8 cellular contexts compared by ENCODE assay signal in the genomic region with DNA sequence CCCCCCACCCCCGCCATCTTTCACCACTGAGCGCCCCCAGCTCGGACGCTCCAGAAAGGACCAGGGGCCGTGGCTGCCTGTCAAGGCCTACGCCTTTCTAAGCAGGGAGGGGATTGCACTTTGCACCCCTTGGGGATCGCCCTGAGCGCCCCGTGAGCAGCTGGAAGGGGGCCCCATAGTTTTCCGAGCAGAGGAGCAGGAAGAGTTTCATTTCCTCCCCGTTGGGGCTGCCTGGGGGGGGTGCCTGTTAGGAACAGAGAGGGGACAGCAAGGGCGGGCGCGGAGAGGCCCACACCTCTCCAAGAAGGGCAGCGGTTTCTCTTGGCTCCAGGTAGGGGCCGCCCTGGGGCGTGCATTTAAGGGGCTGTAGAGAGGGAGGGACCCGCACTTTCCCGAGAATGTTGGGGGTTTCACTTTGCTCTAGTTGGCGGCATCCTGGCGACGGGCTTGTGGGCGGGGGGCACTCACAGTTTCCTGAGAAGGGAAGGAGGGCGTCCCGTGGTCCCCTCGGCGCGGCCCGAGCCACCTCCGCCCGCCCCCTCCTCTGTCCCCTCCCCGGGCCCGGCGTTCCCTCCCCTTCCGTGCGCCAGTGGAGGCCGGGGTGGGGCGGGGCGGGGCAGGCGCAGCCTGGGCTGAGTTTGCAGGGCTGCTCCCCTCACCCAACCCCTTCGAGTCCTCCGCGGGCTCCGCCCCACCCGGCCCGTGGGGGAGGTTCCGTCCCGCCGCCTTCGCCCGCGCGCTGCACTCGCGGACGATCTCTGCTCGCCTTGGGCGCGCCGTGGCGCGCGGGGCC.
DNase-seq lines count a peak whose midpoint lies in the region; ATAC-seq and TF ChIP-seq lines count a peak whose summit lies in the region.

No MANE protein-coding gene starts in this region.

- 0% methylated on average over 6 to 14 of the region's 63 CpGs for WGBS in transverse colon (ENCODE audit: low coverage in 1 of 2), 2 donors

- no peak for TF ChIP-seq CTCF in Calu3 (IDR thresholded peaks at IDR 0.05; ENCODE audit: unreplicated experiment)
- TF ChIP-seq CTCF in KMS-11 (conservative IDR thresholded peaks at IDR 0.05; ENCODE audit: low read depth, low read length): no peak
- TF ChIP-seq CTCF in foreskin keratinocyte (conservative IDR thresholded peaks at IDR 0.05): no peak
- TF ChIP-seq CTCF in osteocyte (IDR thresholded peaks at IDR 0.05): no peak
- no peak for TF ChIP-seq CTCF in transverse colon (IDR thresholded peaks at IDR 0.05)

- H3K4me1 ChIP-seq in KMS-11 (ENCODE audit: low read depth, poor library complexity, severe bottlenecking) (no peaks in the 10 kb centered on the region), foreskin keratinocyte (peaks cover 21% of the 10 kb centered on the region), transverse colon (peaks cover 0 to 22% (median 13%) of the 10 kb centered on the region in 4 donors)

- H3K27ac ChIP-seq in KMS-11 (0 out of 2 replicates have a peak overlapping the region, but pooled peaks have one; percentile 20), foreskin keratinocyte (peak overlapping the region; percentile 73), transverse colon (peak overlapping the region; percentile 83 to 90 (median 86))

- BruUV-seq in Calu3 (replicated peaks; lab: Mats Ljungman, UMichigan): no TSS peak

- H3K4me1 Mint-ChIP-seq in Calu3 (ENCODE audit: low read depth, unreplicated experiment) (peaks cover 22% of the 10 kb centered on the region), osteocyte (ENCODE audit: unreplicated experiment) (peaks cover 22% of the 10 kb centered on the region)
- H3K4me1 Mint-ChIP-seq in activated T-cell treated with anti-CD3 and anti-CD28 coated beads, Interleukin-2, amount 50 U/mL, for 4 hours (ENCODE audit: low read depth): peaks cover 40% of the 10 kb centered on the region

- ATAC-seq in GM21619 (IDR thresholded peaks at IDR 0.05; ENCODE audit: unreplicated experiment): peak; percentile 94
- ATAC-seq in activated T-cell treated with anti-CD3 and anti-CD28 coated beads, Interleukin-2, amount 50 U/mL, for 4 hours: peak; percentile 97
- peak; percentile 94 for ATAC-seq in foreskin keratinocyte

- in situ Hi-C loops in transverse colon (cut with MboI; ENCODE audit: low pct_ligation_motif_present in 1 of 4, low pct_unique_long_range_greater_than_20kb in 1 of 4, low sequenced_read_pairs in 3 of 4): loop anchor here in 2 of 4 donors (10.0 to 25.0 kb wide), 2 partner anchors 944 to 1147 kb away; a partner anchor contains a TSS

- H3K9me3 Mint-ChIP-seq in Calu3 (ENCODE audit: low read depth, unreplicated experiment) (no peaks in the 10 kb centered on the region), osteocyte (ENCODE audit: unreplicated experiment) (no peaks in the 10 kb centered on the region)
- H3K9me3 Mint-ChIP-seq in activated T-cell treated with anti-CD3 and anti-CD28 coated beads, Interleukin-2, amount 50 U/mL, for 4 hours: no peaks in the 10 kb centered on the region

- H3K79me2 ChIP-seq in KMS-11 (ENCODE audit: insufficient read depth, low read depth): no peaks in the 10 kb centered on the region

- H3K36me3 ChIP-seq in KMS-11 (ENCODE audit: insufficient read depth) (no peaks in the 10 kb centered on the region), transverse colon (peaks cover 0 to 10% (median 2%) of the 10 kb centered on the region in 4 donors)

- CTCF ChIA-PET in Calu3 (lab: Charles Lee): no interaction called here

- peaks cover 24% of the 10 kb centered on the region for H3K36me3 Mint-ChIP-seq in Calu3 (ENCODE audit: insufficient read depth, unreplicated experiment)
- peaks cover 20% of the 10 kb centered on the region for H3K36me3 Mint-ChIP-seq in activated T-cell treated with anti-CD3 and anti-CD28 coated beads, Interleukin-2, amount 50 U/mL, for 4 hours (ENCODE audit: insufficient read depth)
- peaks cover 6% of the 10 kb centered on the region for H3K36me3 Mint-ChIP-seq in osteocyte (ENCODE audit: unreplicated experiment)

- H3K4me3 Mint-ChIP-seq in Calu3 (ENCODE audit: low read depth, unreplicated experiment) (peak overlapping the region; percentile 64), osteocyte (ENCODE audit: unreplicated experiment) (peak overlapping the region; percentile 84)
- H3K4me3 Mint-ChIP-seq in activated T-cell treated with anti-CD3 and anti-CD28 coated beads, Interleukin-2, amount 50 U/mL, for 4 hours: peak overlapping the region; percentile 89

- H4K20me1 ChIP-seq in KMS-11 (ENCODE audit: insufficient read depth): no peaks in the 10 kb centered on the region

- H3K9me3 ChIP-seq in transverse colon: no peaks in the 10 kb centered on the region

- H3K27ac Mint-ChIP-seq in Calu3 (ENCODE audit: unreplicated experiment) (peak overlapping the region; percentile 72), osteocyte (ENCODE audit: unreplicated experiment) (peak overlapping the region; percentile 71)

- TF ChIP-seq POLR2A in transverse colon (IDR thresholded peaks at IDR 0.05): peak; percentile 67

- no peaks in the 10 kb centered on the region for H3K27me3 ChIP-seq in KMS-11 (ENCODE audit: insufficient read depth, low read depth)
- no peaks in the 10 kb centered on the region for H3K27me3 ChIP-seq in foreskin keratinocyte
- no peaks in the 10 kb centered on the region for H3K27me3 ChIP-seq in transverse colon

- TF ChIP-seq EP300 in transverse colon (IDR thresholded peaks at IDR 0.05; ENCODE audit: low read depth): no peak

- peak overlapping the region; percentile 76 for H2AFZ ChIP-seq in KMS-11 (ENCODE audit: low read depth)

- no peak overlapping the region for H3K4me3 ChIP-seq in KMS-11 (IDR thresholded peaks at IDR 0.05; ENCODE audit: insufficient read depth, low read depth, low read length)
- peak overlapping the region; percentile 64 to 92 (median 82) for H3K4me3 ChIP-seq in transverse colon

- DNase-seq in Calu3 (peak; percentile 81), foreskin keratinocyte (peak in 1 of 2 donors; percentile 66), osteocyte (ENCODE audit: extremely low spot score, unreplicated experiment) (peak; percentile 92), transverse colon (peak; percentile 93), NCI-H1048 (lab: John Stamatoyannopoulos, UW) (no peak)
- DNase-seq in activated T-cell treated with anti-CD3 and anti-CD28 coated beads, Interleukin-2, amount 50 U/mL, for 4 hours: peak; percentile 85

- no peaks in the 10 kb centered on the region for H3K27me3 Mint-ChIP-seq in Calu3 (ENCODE audit: unreplicated experiment)
- H3K27me3 Mint-ChIP-seq in activated T-cell treated with anti-CD3 and anti-CD28 coated beads, Interleukin-2, amount 50 U/mL, for 4 hours (ENCODE audit: low read depth): no peaks in the 10 kb centered on the region
- no peaks in the 10 kb centered on the region for H3K27me3 Mint-ChIP-seq in osteocyte (ENCODE audit: unreplicated experiment)

- intact Hi-C loops in Calu3 (cut with micrococcal nuclease; ENCODE audit: unreplicated experiment): no loop called here
- intact Hi-C loops in transverse colon (cut with DNase I; ENCODE audit: low total_unique reads): no loop called here

- peak overlapping the region; percentile 51; the same call in 1 of the 2 replicates for H3K9ac ChIP-seq in KMS-11

- peak overlapping the region; percentile 36; the same call in 1 of the 2 replicates for H3K4me2 ChIP-seq in KMS-11

Comparison
In these comparisons a context has a peak if more than half of its experiments do, and no peak if none do; other contexts are left out.
1. H3K27ac ChIP-seq: peak in every context shown above with its lines; median percentile 86 in transverse colon; 73 in foreskin keratinocyte; 20 in KMS-11.